Comparison of ENCODE assay signal across 11 cellular contexts in genomic region chr2:113838277-113838676, GRCh38.
"Had no signal": no experiment of that assay in that cellular context is flagged by ENCODE, and none has a peak within 500 bp of the region (broad histone marks: within the 10 kb centered on the region; RNA-seq: fewer than 3 reads in every experiment).

No MANE protein-coding gene starts in this region.

- H3K36me3 ChIP-seq: HAP-1 had no signal

- H3K4me1 ChIP-seq: HAP-1 had no signal

- DNase-seq: GM23248, GOT3, H7, H9, HCEC 1CT, HFFc6 had no signal

- H3K9me3 ChIP-seq: HAP-1 had no signal

- H3K27ac ChIP-seq: GM23248 had no signal

- H3K4me2 ChIP-seq: GM23338 had no signal

- H3K9ac ChIP-seq: GM23248 had no signal

- FAIRE-seq: H1, H54 had no signal

- H3K4me3 ChIP-seq: GM23248, GM23338, HAP-1 had no signal

- ATAC-seq: GM23338, HCT116 had no signal

- H2AFZ ChIP-seq: GM23248, GM23338 had no signal
